ENCODE assay signal across 14 cellular contexts in the genomic region with DNA sequence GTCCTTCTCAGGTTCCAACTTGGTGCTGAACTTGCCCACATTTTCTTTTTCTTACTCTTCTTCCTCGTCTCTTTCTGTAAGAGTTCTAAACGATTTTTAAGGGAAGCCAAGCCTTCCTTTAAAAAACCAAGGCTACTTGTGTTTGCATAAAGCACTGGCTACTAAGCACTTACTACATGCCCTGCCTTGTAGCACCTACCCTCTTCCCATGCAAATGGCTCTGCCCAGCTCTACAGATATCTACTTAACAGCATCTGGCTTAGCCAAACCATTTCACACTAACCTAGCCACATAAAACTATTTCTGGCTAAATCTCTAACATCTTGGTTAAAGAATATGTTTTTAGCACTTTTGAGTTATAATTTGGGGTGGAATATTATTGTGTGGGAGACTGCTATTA. TPM values are rescaled to one million over a fixed set of nuclear protein-coding genes. Genes with fewer than 3 reads are reported as not detected.
A peak's percentile ranks its signal among the peaks of the same experiment; 100 is the strongest.
DNase-seq lines count a peak whose midpoint lies in the region; ATAC-seq and TF ChIP-seq lines count a peak whose summit lies in the region.
"Had no signal": no experiment of that assay in that cellular context is flagged by ENCODE, and none has a peak within 500 bp of the region (broad histone marks: within the 10 kb centered on the region; RNA-seq: fewer than 3 reads in every experiment).

No MANE protein-coding gene starts in this region.

- H3K27me3 Mint-ChIP-seq in chondrocyte (ENCODE audit: low read depth) (no peaks in the 10 kb centered on the region), mesothelial cell of epicardium (ENCODE audit: low read depth) (no peaks in the 10 kb centered on the region)
- H3K27me3 Mint-ChIP-seq: CD4-positive, CD25-positive, alpha-beta regulatory T cell had no signal

- H3K9me3 Mint-ChIP-seq in chondrocyte (ENCODE audit: low read depth) (peaks cover 5% of the 10 kb centered on the region), mesothelial cell of epicardium (peaks cover 26% of the 10 kb centered on the region)

- no peaks in the 10 kb centered on the region for H3K36me3 Mint-ChIP-seq in chondrocyte (ENCODE audit: low read depth)
- H3K36me3 Mint-ChIP-seq in mesothelial cell of epicardium, result no peaks in the 10 kb centered on the region
- H3K36me3 Mint-ChIP-seq: CD4-positive, CD25-positive, alpha-beta regulatory T cell had no signal

- H3K4me3 Mint-ChIP-seq in chondrocyte (ENCODE audit: unreplicated experiment), result peak overlapping the region; percentile 35
- no peak overlapping the region for H3K4me3 Mint-ChIP-seq in mesothelial cell of epicardium
- H3K4me3 Mint-ChIP-seq: CD4-positive, CD25-positive, alpha-beta regulatory T cell had no signal

- TF ChIP-seq CTCF in HEK293 (tag by site-specific recombination; IDR thresholded peaks at IDR 0.05) (no peak), chondrocyte (IDR thresholded peaks at IDR 0.05) (no peak), mesothelial cell of epicardium (IDR thresholded peaks at IDR 0.05; ENCODE audit: unreplicated experiment) (no peak)

- peak overlapping the region; percentile 87 for H3K27ac Mint-ChIP-seq in chondrocyte (ENCODE audit: unreplicated experiment)
- peak overlapping the region; percentile 56 for H3K27ac Mint-ChIP-seq in mesothelial cell of epicardium
- H3K27ac Mint-ChIP-seq: CD4-positive, CD25-positive, alpha-beta regulatory T cell had no signal

- DNase-seq in chondrocyte (ENCODE audit: low spot score) (no peak), mesothelial cell of epicardium (ENCODE audit: low spot score in 2 of 2, unreplicated experiment in 2 of 2) (no peak), NCI-H345 treated with DMSO at 0.1 percent for 48 hours (lab: John Stamatoyannopoulos, UW; ENCODE audit: unreplicated experiment) (no peak), cerebellum (ENCODE audit: low spot score) (no peak)
- no peak for DNase-seq in stimulated activated naive CD4-positive, alpha-beta T cell treated with Interleukin-2 at 50 U/mL for 16 hours (lab: John Stamatoyannopoulos, UW)
- DNase-seq: ACHN; CD4-positive, CD25-positive, alpha-beta regulatory T cell; DMS53; HCEC 1CT had no signal

- H3K36me3 ChIP-seq in HEK293 (ENCODE audit: control insufficient read depth in 2 of 2, insufficient read depth in 1 of 2, low read length in 2 of 2), result no peaks in the 10 kb centered on the region
- H3K36me3 ChIP-seq: BLaER1 treated with 17β-estradiol and CSF1 and Interleukin-3, amounts not matched to agents 10 nM and 100 nM had no signal

- no peak overlapping the region for H3K4me3 ChIP-seq in HEK293 (ENCODE audit: low read depth, low read length)
- H3K4me3 ChIP-seq: BLaER1 treated with 17β-estradiol and CSF1 and Interleukin-3, amounts not matched to agents 10 nM and 100 nM had no signal

- H3K4me1 Mint-ChIP-seq in chondrocyte (ENCODE audit: low read depth), result peaks cover 49% of the 10 kb centered on the region
- H3K4me1 Mint-ChIP-seq in mesothelial cell of epicardium, result peaks cover 8% of the 10 kb centered on the region

- H3K4me1 ChIP-seq in HEK293 (ENCODE audit: control insufficient read depth, insufficient read depth, low read length), result peaks cover 19% of the 10 kb centered on the region
- H3K4me1 ChIP-seq: BLaER1 treated with 17β-estradiol and CSF1 and Interleukin-3, amounts not matched to agents 10 nM and 100 nM had no signal

- POLR2A ChIA-PET in HEK293 (lab: Yijun Ruan, JAX), result no interaction called here

- H3K27ac ChIP-seq in HEK293 (ENCODE audit: extremely low read depth, low read depth, low read length), result no peak overlapping the region
- H3K27ac ChIP-seq: BLaER1 treated with 17β-estradiol and CSF1 and Interleukin-3, amounts not matched to agents 10 nM and 100 nM; HL-60; KMS-11 had no signal

- H3K9me3 ChIP-seq in HEK293 (ENCODE audit: control insufficient read depth, insufficient read depth, low read depth, low read length), result no peaks in the 10 kb centered on the region
- H3K9me3 ChIP-seq: BLaER1 treated with 17β-estradiol and CSF1 and Interleukin-3, amounts not matched to agents 10 nM and 100 nM had no signal

- CTCF ChIA-PET in HEK293 (lab: Yijun Ruan, JAX), result no interaction called here

- no peak for ATAC-seq in GM18520 (IDR thresholded peaks at IDR 0.05; ENCODE audit: unreplicated experiment)

TF ChIP-seq in HEK293, 187 proteins besides CTCF, POLR2A, EP300 and RAD21:
- TF ChIP-seq SP3 (tag by site-specific recombination; IDR thresholded peaks at IDR 0.05) (no peak), ZNF658 (tag by site-specific recombination; IDR thresholded peaks at IDR 0.05) (no peak)
- TF ChIP-seq, protein P1, sequence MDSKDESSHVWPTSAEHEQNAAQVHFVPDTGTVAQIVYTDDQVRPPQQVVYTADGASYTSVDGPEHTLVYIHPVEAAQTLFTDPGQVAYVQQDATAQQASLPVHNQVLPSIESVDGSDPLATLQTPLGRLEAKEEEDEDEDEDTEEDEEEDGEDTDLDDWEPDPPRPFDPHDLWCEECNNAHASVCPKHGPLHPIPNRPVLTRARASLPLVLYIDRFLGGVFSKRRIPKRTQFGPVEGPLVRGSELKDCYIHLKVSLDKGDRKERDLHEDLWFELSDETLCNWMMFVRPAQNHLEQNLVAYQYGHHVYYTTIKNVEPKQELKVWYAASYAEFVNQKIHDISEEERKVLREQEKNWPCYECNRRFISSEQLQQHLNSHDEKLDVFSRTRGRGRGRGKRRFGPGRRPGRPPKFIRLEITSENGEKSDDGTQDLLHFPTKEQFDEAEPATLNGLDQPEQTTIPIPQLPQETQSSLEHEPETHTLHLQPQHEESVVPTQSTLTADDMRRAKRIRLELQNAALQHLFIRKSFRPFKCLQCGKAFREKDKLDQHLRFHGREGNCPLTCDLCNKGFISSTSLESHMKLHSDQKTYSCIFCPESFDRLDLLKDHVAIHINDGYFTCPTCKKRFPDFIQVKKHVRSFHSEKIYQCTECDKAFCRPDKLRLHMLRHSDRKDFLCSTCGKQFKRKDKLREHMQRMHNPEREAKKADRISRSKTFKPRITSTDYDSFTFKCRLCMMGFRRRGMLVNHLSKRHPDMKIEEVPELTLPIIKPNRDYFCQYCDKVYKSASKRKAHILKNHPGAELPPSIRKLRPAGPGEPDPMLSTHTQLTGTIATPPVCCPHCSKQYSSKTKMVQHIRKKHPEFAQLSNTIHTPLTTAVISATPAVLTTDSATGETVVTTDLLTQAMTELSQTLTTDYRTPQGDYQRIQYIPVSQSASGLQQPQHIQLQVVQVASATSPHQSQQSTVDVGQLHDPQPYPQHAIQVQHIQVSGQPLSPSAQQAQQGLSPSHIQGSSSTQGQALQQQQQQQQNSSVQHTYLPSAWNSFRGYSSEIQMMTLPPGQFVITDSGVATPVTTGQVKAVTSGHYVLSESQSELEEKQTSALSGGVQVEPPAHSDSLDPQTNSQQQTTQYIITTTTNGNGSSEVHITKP (tag by site-specific recombination; IDR thresholded peaks at IDR 0.05), result peak; percentile 25; the same call in 1 of the 2 replicates

RNA-seq across cellular contexts. Expression of a gene that starts 26.9 kb away (rescaled TPM):
- total RNA-seq in chondrocyte (144 to 193 TPM (median 146 TPM) in 3 replicates), mesothelial cell of epicardium (110 to 119 TPM (median 116 TPM) in 3 replicates), cerebellum (35.0 TPM)
